25 cellular contexts compared by ENCODE assay signal in the genomic region with DNA sequence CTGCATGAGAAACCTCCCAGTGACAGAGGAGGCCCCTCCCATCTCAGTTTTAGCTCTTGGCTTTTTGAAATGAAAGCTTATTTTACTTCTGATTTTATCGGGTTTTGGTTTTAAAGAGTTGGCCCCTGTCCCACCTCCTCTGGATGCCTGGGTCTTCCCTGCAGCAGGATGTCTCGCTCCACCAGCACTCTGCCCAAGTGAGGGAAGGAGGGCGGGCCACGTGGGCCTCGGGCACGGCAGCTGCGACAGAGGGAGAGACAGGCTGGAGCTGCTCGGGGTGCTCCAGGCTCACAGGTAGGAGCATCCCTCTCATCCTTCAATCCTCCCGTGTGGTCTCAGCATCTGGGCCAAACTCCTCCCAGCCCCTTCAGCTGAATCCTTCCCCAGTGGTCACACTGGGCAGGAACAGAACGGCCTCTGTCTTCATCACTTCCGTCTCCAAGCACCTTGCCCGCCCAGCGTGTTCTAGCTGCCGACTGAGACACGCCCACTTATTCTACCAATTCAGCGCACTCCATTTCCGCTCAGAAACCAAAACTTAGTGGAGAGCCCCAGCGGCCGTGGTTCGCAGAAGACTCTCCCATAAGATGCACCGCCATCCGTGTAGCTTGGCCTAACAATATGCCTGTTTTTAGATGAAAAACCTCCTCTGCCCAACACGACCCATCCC.
"Had no signal": no experiment of that assay in that cellular context is flagged by ENCODE, and none has a peak within 500 bp of the region (broad histone marks: within the 10 kb centered on the region; RNA-seq: fewer than 3 reads in every experiment).

No MANE protein-coding gene starts in this region.

- DNase-seq: activated CD4-positive, alpha-beta T cell treated with anti-CD3 and anti-CD28 coated beads for 36 hours; activated CD4-positive, alpha-beta T cell treated with anti-CD3 and anti-CD28 coated beads, Interleukin-2, amount 50 U/mL, for 48 hours; activated naive CD4-positive, alpha-beta T cell treated with anti-CD3 and anti-CD28 coated beads for 36 hours; activated T-cell treated with anti-CD3 and anti-CD28 coated beads for 4 hours; anterior cingulate cortex; erythroblast; foreskin melanocyte; glutamatergic neuron; hypothalamus; left colon; small intestine; stimulated activated CD4-positive, alpha-beta T cell treated with anti-CD3 and anti-CD28 coated beads, Interleukin-15, amount 100 ng/mL, for 24 hours; stimulated activated CD4-positive, alpha-beta T cell treated with anti-CD3 and anti-CD28 coated beads, Interleukin-2, amount 100 ng/mL, for 48 hours; T-helper 2 cell; transverse colon had no signal

- H3K27ac ChIP-seq: coronary artery, neural progenitor cell, prostate gland, right atrium auricular region, suprapubic skin, transverse colon had no signal

- ATAC-seq: activated CD4-positive, alpha-beta T cell treated with anti-CD3 and anti-CD28 coated beads for 36 hours; activated T-helper 17 cell treated with anti-CD3 and anti-CD28 coated beads, Interleukin-2, amount 50 U/mL, for 72 hours; left colon; WTC11 had no signal

- H3K27me3 Mint-ChIP-seq: activated T-helper 17 cell treated with anti-CD3 and anti-CD28 coated beads, Interleukin-2, amount 50 U/mL, for 72 hours; central memory CD8-positive, alpha-beta T cell; stimulated activated naive CD8-positive, alpha-beta T cell treated with anti-CD3 and anti-CD28 coated beads, Interleukin-15, Interleukin-2, amounts not matched to agents 100 ng/mL and 50 ng/mL, for 24 hours had no signal

- H3K4me3 ChIP-seq: coronary artery, neural progenitor cell, prostate gland, right atrium auricular region, suprapubic skin, transverse colon had no signal

- H3K36me3 Mint-ChIP-seq: brain, neural progenitor cell had no signal

- H3K4me1 ChIP-seq: neural progenitor cell, prostate gland, suprapubic skin, transverse colon had no signal

- H3K27ac Mint-ChIP-seq: activated CD4-positive, alpha-beta T cell treated with anti-CD3 and anti-CD28 coated beads for 36 hours; activated naive CD4-positive, alpha-beta T cell treated with anti-CD3 and anti-CD28 coated beads for 36 hours; activated T-helper 17 cell treated with anti-CD3 and anti-CD28 coated beads, Interleukin-2, amount 50 U/mL, for 72 hours; neural progenitor cell; stimulated activated naive CD8-positive, alpha-beta T cell treated with anti-CD3 and anti-CD28 coated beads, Interleukin-15, Interleukin-2, amounts not matched to agents 100 ng/mL and 50 ng/mL, for 24 hours; WTC11 had no signal

- H3K4me3 Mint-ChIP-seq: activated CD4-positive, alpha-beta T cell treated with anti-CD3 and anti-CD28 coated beads for 36 hours; activated naive CD4-positive, alpha-beta T cell treated with anti-CD3 and anti-CD28 coated beads for 36 hours; activated T-helper 17 cell treated with anti-CD3 and anti-CD28 coated beads, Interleukin-2, amount 50 U/mL, for 72 hours; brain; central memory CD8-positive, alpha-beta T cell; neural progenitor cell; stimulated activated naive CD8-positive, alpha-beta T cell treated with anti-CD3 and anti-CD28 coated beads, Interleukin-15, Interleukin-2, amounts not matched to agents 100 ng/mL and 50 ng/mL, for 24 hours; WTC11 had no signal

- H3K27me3 ChIP-seq: neural progenitor cell, right atrium auricular region, transverse colon had no signal

- H3K4me2 ChIP-seq: neural progenitor cell had no signal

- H3K9me3 Mint-ChIP-seq: activated naive CD4-positive, alpha-beta T cell treated with anti-CD3 and anti-CD28 coated beads for 36 hours; activated T-helper 17 cell treated with anti-CD3 and anti-CD28 coated beads, Interleukin-2, amount 50 U/mL, for 72 hours; stimulated activated naive CD8-positive, alpha-beta T cell treated with anti-CD3 and anti-CD28 coated beads, Interleukin-15, Interleukin-2, amounts not matched to agents 100 ng/mL and 50 ng/mL, for 24 hours had no signal

- H3K4me1 Mint-ChIP-seq: activated CD4-positive, alpha-beta T cell treated with anti-CD3 and anti-CD28 coated beads for 36 hours; activated T-helper 17 cell treated with anti-CD3 and anti-CD28 coated beads, Interleukin-2, amount 50 U/mL, for 72 hours; central memory CD8-positive, alpha-beta T cell; WTC11 had no signal

- H3K36me3 ChIP-seq: neural progenitor cell, prostate gland, right atrium auricular region, suprapubic skin, transverse colon had no signal

- H2AFZ ChIP-seq: neural progenitor cell had no signal
